Comparison of ENCODE assay signal across 13 cellular contexts in the genomic region with DNA sequence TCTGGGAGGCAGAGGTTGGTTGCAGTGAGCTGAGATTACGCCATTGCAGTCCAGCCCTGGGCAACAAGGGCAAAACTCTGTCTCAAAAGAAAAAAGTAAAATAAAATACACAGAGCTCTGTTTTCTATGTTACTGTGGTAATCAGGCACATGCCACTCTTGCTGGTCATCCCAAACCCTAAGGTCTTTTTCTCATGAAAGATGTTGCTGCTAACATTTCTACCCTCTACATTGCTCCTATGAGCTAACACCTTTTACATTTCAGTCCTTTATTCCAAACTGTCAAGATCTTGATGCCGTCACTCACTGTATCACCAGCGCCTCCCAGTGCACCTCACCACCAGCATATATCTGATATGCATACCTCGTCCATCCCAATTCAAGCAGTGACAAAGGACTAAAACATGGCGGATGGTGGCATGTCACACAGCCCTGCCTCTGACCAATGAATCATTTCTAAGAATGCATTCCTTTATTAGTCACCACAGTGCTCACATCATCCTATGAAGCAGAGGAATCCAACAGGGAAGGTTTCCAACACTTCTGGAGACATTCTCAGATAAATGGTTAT. TPM values are rescaled to one million over a fixed set of nuclear protein-coding genes. Genes with fewer than 3 reads are reported as not detected.
A peak's percentile ranks its signal among the peaks of the same experiment; 100 is the strongest.
DNase-seq lines count a peak whose midpoint lies in the region; ATAC-seq, FAIRE-seq and TF ChIP-seq lines count a peak whose summit lies in the region.
"Had no signal": no experiment of that assay in that cellular context is flagged by ENCODE, and none has a peak within 500 bp of the region (broad histone marks: within the 10 kb centered on the region; RNA-seq: fewer than 3 reads in every experiment).

No MANE protein-coding gene starts in this region.

- no peak overlapping the region for H3K4me3 ChIP-seq in Panc1 (ENCODE audit: low read depth in 2 of 2, low read length in 2 of 2)
- H3K4me3 ChIP-seq in kidney (ENCODE audit: low read length in 2 of 2), result no peak overlapping the region

- CTCF ChIA-PET in Calu3 (lab: Charles Lee), result no interaction called here
- CTCF ChIA-PET in Panc1 (lab: Charles Lee), result interaction anchor here (0.6 kb wide), 1 partner anchor 48 kb away, joined by 5 read pairs; no protein-coding TSS in a partner anchor

- H3K27me3 Mint-ChIP-seq in Calu3 (ENCODE audit: unreplicated experiment), result no peaks in the 10 kb centered on the region
- H3K27me3 Mint-ChIP-seq: activated B cell treated with CpG ODN at 0.5 μM for 24 hours had no signal

- POLR2A ChIA-PET in Panc1 (lab: Charles Lee), result interaction anchor here (0.6 kb wide), 1 partner anchor 94 kb away, joined by 19 read pairs; no protein-coding TSS in a partner anchor

- H3K36me3 ChIP-seq in Panc1 (ENCODE audit: control insufficient read depth, insufficient read depth, low read length) (peaks cover 4% of the 10 kb centered on the region; the same call in 1 of the 2 replicates), kidney (ENCODE audit: control insufficient read depth in 1 of 2, insufficient read depth in 2 of 2, low read length in 2 of 2) (peaks cover 5 to 12% of the 10 kb centered on the region in 2 donors)

- peak; percentile 65 for ATAC-seq in Panc1
- peak; percentile 42 for ATAC-seq in esophagus mucosa
- no peak for ATAC-seq in HG03039 (IDR thresholded peaks at IDR 0.05; ENCODE audit: unreplicated experiment)
- ATAC-seq in GM18520 (IDR thresholded peaks at IDR 0.05; ENCODE audit: unreplicated experiment), result no peak

- H3K4me1 Mint-ChIP-seq in Calu3 (ENCODE audit: low read depth, unreplicated experiment), result peaks cover 29% of the 10 kb centered on the region

- H3K27ac ChIP-seq in Panc1 (ENCODE audit: low read length) (no peak overlapping the region), kidney (ENCODE audit: low read depth in 2 of 2, low read length in 2 of 2) (no peak overlapping the region)

- in situ Hi-C loops in Panc1 (cut with HindIII; ENCODE audit: low pct_unique_long_range_greater_than_20kb, low sequenced_read_pairs), result no loop called here

- H3K4me3 Mint-ChIP-seq in Calu3 (ENCODE audit: low read depth, unreplicated experiment), result peak overlapping the region; percentile 0
- H3K4me3 Mint-ChIP-seq: activated B cell treated with CpG ODN at 0.5 μM for 24 hours; activated naive CD4-positive, alpha-beta T cell treated with anti-CD3 and anti-CD28 coated beads, Interleukin-2, amount 10 ng/mL, durations not matched to agents 7 days and 5 days had no signal

- DNase-seq in Calu3, result peak; percentile 55
- DNase-seq in Panc1 (ENCODE audit: low read depth, low spot score), result peak; percentile 84
- DNase-seq in posterior vena cava (ENCODE audit: low spot score), result peak; percentile 22
- DNase-seq in HT-29 (ENCODE audit: low spot score), result no peak
- no peak for DNase-seq in kidney
- DNase-seq: activated B cell treated with CpG ODN at 0.5 μM for 24 hours; activated naive CD4-positive, alpha-beta T cell treated with anti-CD3 and anti-CD28 coated beads, Interleukin-2, amount 10 ng/mL, durations not matched to agents 7 days and 5 days; Kasumi-1; NK-92 treated with Interleukin-12 subunit alpha and Interleukin-12 subunit beta, amount 100 ng/mL, for 24 hours had no signal

- BruUV-seq in Calu3 (replicated peaks; lab: Mats Ljungman, UMichigan) (no TSS peak), Panc1 (replicated peaks; lab: Mats Ljungman, UMichigan) (no TSS peak)

- no peaks in the 10 kb centered on the region for H3K27me3 ChIP-seq in Panc1 (ENCODE audit: control insufficient read depth, insufficient read depth, low read length)

- intact Hi-C loops in Calu3 (cut with micrococcal nuclease; ENCODE audit: unreplicated experiment) (no loop called here), Panc1 (cut with micrococcal nuclease; ENCODE audit: unreplicated experiment) (no loop called here), posterior vena cava (cut with DNase I) (no loop called here), kidney (cut with DNase I) (no loop called here)

- H3K4me1 ChIP-seq in Panc1 (ENCODE audit: control insufficient read depth, insufficient read depth, low read length) (peaks cover 10% of the 10 kb centered on the region; the same call in 1 of the 2 replicates), kidney (ENCODE audit: control insufficient read depth in 1 of 2, insufficient read depth in 1 of 2, low read depth in 1 of 2, low read length in 2 of 2) (peaks cover 0 to 7% of the 10 kb centered on the region in 2 donors)

- no peaks in the 10 kb centered on the region for H3K9me3 Mint-ChIP-seq in Calu3 (ENCODE audit: low read depth, unreplicated experiment)
- H3K9me3 Mint-ChIP-seq: activated B cell treated with CpG ODN at 0.5 μM for 24 hours; activated naive CD4-positive, alpha-beta T cell treated with anti-CD3 and anti-CD28 coated beads, Interleukin-2, amount 10 ng/mL, durations not matched to agents 7 days and 5 days had no signal

- H3K9ac ChIP-seq in kidney (ENCODE audit: low read length in 2 of 2), result no peak overlapping the region

- H3K36me3 Mint-ChIP-seq in Calu3 (ENCODE audit: insufficient read depth, unreplicated experiment), result peaks cover 83% of the 10 kb centered on the region

- TF ChIP-seq CTCF in Calu3 (IDR thresholded peaks at IDR 0.05; ENCODE audit: unreplicated experiment) (no peak), Panc1 (IDR thresholded peaks at IDR 0.05) (no peak), kidney (IDR thresholded peaks at IDR 0.05; ENCODE audit: borderline replicate concordance, extremely low read depth, insufficient read depth) (no peak)

- H3K9me3 ChIP-seq in Panc1 (ENCODE audit: control insufficient read depth, insufficient read depth, low read depth, low read length), result no peaks in the 10 kb centered on the region
- H3K9me3 ChIP-seq in kidney (ENCODE audit: control insufficient read depth in 1 of 2, low read length in 2 of 2), result no peaks in the 10 kb centered on the region

- no peak for FAIRE-seq in kidney (lab: Jason Lieb, UNC)
- FAIRE-seq: GM19239 had no signal

- H3K27ac Mint-ChIP-seq in Calu3 (ENCODE audit: unreplicated experiment), result peak overlapping the region; percentile 53
- H3K27ac Mint-ChIP-seq: activated B cell treated with CpG ODN at 0.5 μM for 24 hours; activated naive CD4-positive, alpha-beta T cell treated with anti-CD3 and anti-CD28 coated beads, Interleukin-2, amount 10 ng/mL, durations not matched to agents 7 days and 5 days had no signal

RNA-seq across cellular contexts. Expression of a gene that starts 4.3 kb away (rescaled TPM):
- total RNA-seq in Calu3 (2022) (36.8 and 38.1 TPM in 2 replicates), Panc1 (2021; ENCODE audit: unreplicated experiment) (22.3 TPM), esophagus mucosa (11.2 TPM), posterior vena cava (10 to 100 TPM; 10.7 to 14.6 TPM), kidney (25.6 TPM)
- 17.2 TPM for polyA plus RNA-seq in Panc1 (2012; ENCODE audit: insufficient read length)
- 24.2 and 27.1 TPM in 2 replicates for total RNA-seq in HT-29 (2014; rRNA removed; shearing (Covaris generic))
- 7.7 TPM for polyA plus RNA-seq in kidney (ENCODE audit: insufficient read depth, low read depth, low replicate concordance)

RNA-seq across cellular contexts. Expression of a gene that starts 40.5 kb away (rescaled TPM):
- 292 and 301 TPM in 2 replicates for total RNA-seq in Calu3 (2022)
- 199 TPM for total RNA-seq in Panc1 (2021; ENCODE audit: unreplicated experiment)
- polyA plus RNA-seq in Panc1 (2012; ENCODE audit: insufficient read length), result 150 TPM
- total RNA-seq in esophagus mucosa, result 74.5 TPM
- total RNA-seq in posterior vena cava, result 100 to 1,000 TPM; 150 to 159 TPM
- 93.0 and 114 TPM in 2 replicates for total RNA-seq in HT-29 (2014; rRNA removed; shearing (Covaris generic))
- total RNA-seq in kidney, result 109 TPM
- polyA plus RNA-seq in kidney (ENCODE audit: insufficient read depth, low read depth, low replicate concordance), result 108 TPM

Comparison
In these comparisons a context has a peak if more than half of its experiments do, and no peak if none do; other contexts are left out.
1. DNase-seq: peak in Calu3 (single experiment), Panc1 (single experiment) and posterior vena cava (single experiment); none in HT-29 (single experiment) and kidney (single experiment).
2. ATAC-seq: peak in Panc1 (single experiment) and esophagus mucosa (single experiment); none in HG03039 (single experiment) and GM18520 (single experiment).